ENCODE assay signal across 1 cellular context in the genomic region with DNA sequence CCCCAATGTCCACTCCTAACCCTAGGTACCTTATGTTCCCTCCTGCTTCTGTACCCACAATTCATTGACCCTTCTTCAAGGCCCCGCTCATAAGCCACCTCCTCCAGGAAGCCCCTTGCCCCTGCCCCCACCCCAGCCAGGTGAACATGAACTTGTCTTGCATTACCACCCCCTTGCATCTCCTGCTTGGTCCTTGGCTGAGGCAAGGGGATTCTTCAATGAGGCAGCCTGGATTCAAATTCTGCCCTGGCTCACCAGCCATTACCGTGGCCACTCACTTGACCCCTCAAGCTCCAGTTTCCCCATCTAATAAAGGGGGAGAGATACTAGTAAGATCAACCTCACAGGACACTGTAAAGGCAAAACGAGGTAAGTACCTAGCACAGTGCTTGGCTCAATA.
TF ChIP-seq lines count a peak whose summit lies in the region.

No MANE protein-coding gene starts in this region.

TF ChIP-seq in IMR-90, 13 proteins besides CTCF, POLR2A, EP300 and RAD21:
- TF ChIP-seq, protein P1, sequence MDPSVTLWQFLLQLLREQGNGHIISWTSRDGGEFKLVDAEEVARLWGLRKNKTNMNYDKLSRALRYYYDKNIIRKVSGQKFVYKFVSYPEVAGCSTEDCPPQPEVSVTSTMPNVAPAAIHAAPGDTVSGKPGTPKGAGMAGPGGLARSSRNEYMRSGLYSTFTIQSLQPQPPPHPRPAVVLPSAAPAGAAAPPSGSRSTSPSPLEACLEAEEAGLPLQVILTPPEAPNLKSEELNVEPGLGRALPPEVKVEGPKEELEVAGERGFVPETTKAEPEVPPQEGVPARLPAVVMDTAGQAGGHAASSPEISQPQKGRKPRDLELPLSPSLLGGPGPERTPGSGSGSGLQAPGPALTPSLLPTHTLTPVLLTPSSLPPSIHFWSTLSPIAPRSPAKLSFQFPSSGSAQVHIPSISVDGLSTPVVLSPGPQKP (IDR thresholded peaks at IDR 0.05; ENCODE audit: borderline replicate concordance, low read depth, low read length), result no peak
- TF ChIP-seq MXI1 (IDR thresholded peaks at IDR 0.05; ENCODE audit: borderline replicate concordance, low read depth, low read length) (no peak), CHD1 (IDR thresholded peaks at IDR 0.05; ENCODE audit: low read depth, low read length) (no peak), NFE2L2 (IDR thresholded peaks at IDR 0.05; ENCODE audit: low read depth, low read length) (no peak), RCOR1 (IDR thresholded peaks at IDR 0.05; ENCODE audit: insufficient replicate concordance, low read length) (no peak), MAFK (IDR thresholded peaks at IDR 0.05; ENCODE audit: low read depth, low read length) (no peak), FOS (IDR thresholded peaks at IDR 0.05; ENCODE audit: low read depth, low read length) (no peak), USF2 (IDR thresholded peaks at IDR 0.05; ENCODE audit: low read depth, low read length) (no peak), CEBPB (IDR thresholded peaks at IDR 0.05; ENCODE audit: low read depth, low read length) (no peak), RFX5 (IDR thresholded peaks at IDR 0.05; ENCODE audit: low read depth, low read length) (no peak), SMC3 (IDR thresholded peaks at IDR 0.05; ENCODE audit: low read depth, low read length) (no peak), MAZ (IDR thresholded peaks at IDR 0.05; ENCODE audit: borderline replicate concordance, low read depth, low read length) (no peak), BHLHE40 (IDR thresholded peaks at IDR 0.05; ENCODE audit: low read depth, low read length) (no peak)
